Comparison of ENCODE assay signal across 1 cellular context in genomic region chr10:71701733-71702132, GRCh38.
TF ChIP-seq lines count a peak whose summit lies in the region.

No MANE protein-coding gene starts in this region.

TF ChIP-seq in K562, 482 proteins besides CTCF, POLR2A, EP300 and RAD21 (continued from another document):
- TF ChIP-seq, protein P1, sequence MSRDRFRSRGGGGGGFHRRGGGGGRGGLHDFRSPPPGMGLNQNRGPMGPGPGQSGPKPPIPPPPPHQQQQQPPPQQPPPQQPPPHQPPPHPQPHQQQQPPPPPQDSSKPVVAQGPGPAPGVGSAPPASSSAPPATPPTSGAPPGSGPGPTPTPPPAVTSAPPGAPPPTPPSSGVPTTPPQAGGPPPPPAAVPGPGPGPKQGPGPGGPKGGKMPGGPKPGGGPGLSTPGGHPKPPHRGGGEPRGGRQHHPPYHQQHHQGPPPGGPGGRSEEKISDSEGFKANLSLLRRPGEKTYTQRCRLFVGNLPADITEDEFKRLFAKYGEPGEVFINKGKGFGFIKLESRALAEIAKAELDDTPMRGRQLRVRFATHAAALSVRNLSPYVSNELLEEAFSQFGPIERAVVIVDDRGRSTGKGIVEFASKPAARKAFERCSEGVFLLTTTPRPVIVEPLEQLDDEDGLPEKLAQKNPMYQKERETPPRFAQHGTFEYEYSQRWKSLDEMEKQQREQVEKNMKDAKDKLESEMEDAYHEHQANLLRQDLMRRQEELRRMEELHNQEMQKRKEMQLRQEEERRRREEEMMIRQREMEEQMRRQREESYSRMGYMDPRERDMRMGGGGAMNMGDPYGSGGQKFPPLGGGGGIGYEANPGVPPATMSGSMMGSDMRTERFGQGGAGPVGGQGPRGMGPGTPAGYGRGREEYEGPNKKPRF (IDR thresholded peaks at IDR 0.05; ENCODE audit: low read depth, low read length), result no peak
- no peak for TF ChIP-seq NFE2L1 (tag; IDR thresholded peaks at IDR 0.05; ENCODE audit: borderline replicate concordance, low read depth)
- no peak for TF ChIP-seq ZBTB11 (CRISPR knock-in tag; IDR thresholded peaks at IDR 0.05)
- TF ChIP-seq IRF9 (tag; IDR thresholded peaks at IDR 0.05), result no peak
- TF ChIP-seq TAL1 (IDR thresholded peaks at IDR 0.05), result no peak
- TF ChIP-seq NR2C2 (CRISPR knock-in tag; IDR thresholded peaks at IDR 0.05), result no peak
- no peak for TF ChIP-seq NR2C2 (tag; IDR thresholded peaks at IDR 0.05)
- TF ChIP-seq RFX7 (CRISPR knock-in tag; IDR thresholded peaks at IDR 0.05), result no peak
